10 cellular contexts compared by ENCODE assay signal in genomic region chr9:136143215-136144001, GRCh38. TPM values are rescaled to one million over a fixed set of nuclear protein-coding genes. Genes with fewer than 3 reads are reported as not detected.
DNase-seq lines count a peak whose midpoint lies in the region; ATAC-seq and TF ChIP-seq lines count a peak whose summit lies in the region.
"Had no signal": no experiment of that assay in that cellular context is flagged by ENCODE, and none has a peak within 500 bp of the region (broad histone marks: within the 10 kb centered on the region; RNA-seq: fewer than 3 reads in every experiment).

No MANE protein-coding gene starts in this region.

- no peaks in the 10 kb centered on the region for H3K36me3 Mint-ChIP-seq in activated CD8-positive, alpha-beta T cell treated with anti-CD3 and anti-CD28 coated beads for 36 hours (ENCODE audit: low read depth)
- H3K36me3 Mint-ChIP-seq in activated CD8-positive, alpha-beta T cell treated with anti-CD3 and anti-CD28 coated beads, Interleukin-2, amount 10 ng/mL, durations not matched to agents 7 days and 5 days (ENCODE audit: low read depth): no peaks in the 10 kb centered on the region
- H3K36me3 Mint-ChIP-seq in progenitor cell of endocrine pancreas (ENCODE audit: insufficient read depth): no peaks in the 10 kb centered on the region

- intact Hi-C loops in activated CD8-positive, alpha-beta T cell treated with anti-CD3 and anti-CD28 coated beads for 36 hours (cut with micrococcal nuclease): no loop called here

- peaks cover 10% of the 10 kb centered on the region for H3K27me3 Mint-ChIP-seq in activated CD8-positive, alpha-beta T cell treated with anti-CD3 and anti-CD28 coated beads for 36 hours
- no peaks in the 10 kb centered on the region for H3K27me3 Mint-ChIP-seq in activated CD8-positive, alpha-beta T cell treated with anti-CD3 and anti-CD28 coated beads, Interleukin-2, amount 10 ng/mL, durations not matched to agents 7 days and 5 days (ENCODE audit: low read depth)
- peaks cover 2% of the 10 kb centered on the region for H3K27me3 Mint-ChIP-seq in progenitor cell of endocrine pancreas

- no peaks in the 10 kb centered on the region for H3K9me3 Mint-ChIP-seq in activated CD8-positive, alpha-beta T cell treated with anti-CD3 and anti-CD28 coated beads for 36 hours
- H3K9me3 Mint-ChIP-seq in activated CD8-positive, alpha-beta T cell treated with anti-CD3 and anti-CD28 coated beads, Interleukin-2, amount 10 ng/mL, durations not matched to agents 7 days and 5 days (ENCODE audit: insufficient read depth): no peaks in the 10 kb centered on the region
- H3K9me3 Mint-ChIP-seq in progenitor cell of endocrine pancreas (ENCODE audit: low read depth): no peaks in the 10 kb centered on the region

- POLR2A ChIA-PET in activated CD8-positive, alpha-beta T cell treated with anti-CD3 and anti-CD28 coated beads for 36 hours (lab: Charles Lee): no interaction called here
- POLR2A ChIA-PET in activated CD8-positive, alpha-beta T cell treated with anti-CD3 and anti-CD28 coated beads, Interleukin-2, amount 10 ng/mL, durations not matched to agents 7 days and 5 days (lab: Charles Lee): no interaction called here

- peak; percentile 37 for DNase-seq in activated CD8-positive, alpha-beta T cell treated with anti-CD3 and anti-CD28 coated beads for 36 hours
- no peak for DNase-seq in activated CD8-positive, alpha-beta T cell treated with anti-CD3 and anti-CD28 coated beads, Interleukin-2, amount 10 ng/mL, durations not matched to agents 7 days and 5 days
- DNase-seq in NCI-H2171 (lab: John Stamatoyannopoulos, UW): peak; percentile 30
- DNase-seq in dermis microvascular lymphatic vessel endothelial cell (ENCODE audit: low read depth in 2 of 2): peak; percentile 26 to 68
- no peak for DNase-seq in progenitor cell of endocrine pancreas (ENCODE audit: low spot score, unreplicated experiment)
- DNase-seq: foreskin melanocyte; stimulated activated CD4-positive, alpha-beta T cell treated with anti-CD3 and anti-CD28 coated beads, Interleukin-15, amount 100 ng/mL, for 24 hours had no signal

- no peaks in the 10 kb centered on the region for H3K4me1 Mint-ChIP-seq in activated CD8-positive, alpha-beta T cell treated with anti-CD3 and anti-CD28 coated beads for 36 hours (ENCODE audit: low read depth)
- no peaks in the 10 kb centered on the region for H3K4me1 Mint-ChIP-seq in activated CD8-positive, alpha-beta T cell treated with anti-CD3 and anti-CD28 coated beads, Interleukin-2, amount 10 ng/mL, durations not matched to agents 7 days and 5 days (ENCODE audit: low read depth)
- H3K4me1 Mint-ChIP-seq in progenitor cell of endocrine pancreas (ENCODE audit: low read depth): peaks cover 2% of the 10 kb centered on the region

- no peak for TF ChIP-seq CTCF in activated CD8-positive, alpha-beta T cell treated with anti-CD3 and anti-CD28 coated beads for 36 hours (IDR thresholded peaks at IDR 0.05)
- peak; percentile 51 for TF ChIP-seq CTCF in progenitor cell of endocrine pancreas (IDR thresholded peaks at IDR 0.05; ENCODE audit: unreplicated experiment)

- CTCF ChIA-PET in activated CD8-positive, alpha-beta T cell treated with anti-CD3 and anti-CD28 coated beads for 36 hours (lab: Charles Lee): no interaction called here
- CTCF ChIA-PET in activated CD8-positive, alpha-beta T cell treated with anti-CD3 and anti-CD28 coated beads, Interleukin-2, amount 10 ng/mL, durations not matched to agents 7 days and 5 days (lab: Charles Lee): no interaction called here

- H3K4me3 Mint-ChIP-seq in activated CD8-positive, alpha-beta T cell treated with anti-CD3 and anti-CD28 coated beads for 36 hours: no peak overlapping the region
- no peak overlapping the region for H3K4me3 Mint-ChIP-seq in activated CD8-positive, alpha-beta T cell treated with anti-CD3 and anti-CD28 coated beads, Interleukin-2, amount 10 ng/mL, durations not matched to agents 7 days and 5 days
- no peak overlapping the region for H3K4me3 Mint-ChIP-seq in progenitor cell of endocrine pancreas (ENCODE audit: low read depth)

- H3K27ac Mint-ChIP-seq in activated CD8-positive, alpha-beta T cell treated with anti-CD3 and anti-CD28 coated beads for 36 hours: no peak overlapping the region
- H3K27ac Mint-ChIP-seq in activated CD8-positive, alpha-beta T cell treated with anti-CD3 and anti-CD28 coated beads, Interleukin-2, amount 10 ng/mL, durations not matched to agents 7 days and 5 days: no peak overlapping the region
- H3K27ac Mint-ChIP-seq in progenitor cell of endocrine pancreas: no peak overlapping the region

- ATAC-seq in activated CD8-positive, alpha-beta T cell treated with anti-CD3 and anti-CD28 coated beads for 36 hours: no peak
- no peak for ATAC-seq in activated CD8-positive, alpha-beta T cell treated with anti-CD3 and anti-CD28 coated beads, Interleukin-2, amount 10 ng/mL, durations not matched to agents 7 days and 5 days
- ATAC-seq in HG02973 (IDR thresholded peaks at IDR 0.05; ENCODE audit: unreplicated experiment) (no peak), GM21528 (IDR thresholded peaks at IDR 0.05; ENCODE audit: low FRiP score, unreplicated experiment) (no peak), GM18909 (IDR thresholded peaks at IDR 0.05; ENCODE audit: poor library complexity, unreplicated experiment) (no peak)

RNA-seq across cellular contexts. Expression of gene TMEM250, which starts 24.7 kb away (rescaled TPM):
- 10 to 100 TPM; 24.4 to 25.9 TPM for total RNA-seq in activated CD8-positive, alpha-beta T cell treated with anti-CD3 and anti-CD28 coated beads for 36 hours
- 10 to 100 TPM; 56.5 to 57.0 TPM for total RNA-seq in activated CD8-positive, alpha-beta T cell treated with anti-CD3 and anti-CD28 coated beads, Interleukin-2, amount 10 ng/mL, durations not matched to agents 7 days and 5 days
- total RNA-seq in dermis microvascular lymphatic vessel endothelial cell (40.2 and 57.1 TPM in 2 replicates), progenitor cell of endocrine pancreas (39.2 and 39.5 TPM in 2 replicates)

RNA-seq across cellular contexts. Expression of gene NACC2, which starts 48.3 kb away (rescaled TPM):
- total RNA-seq in activated CD8-positive, alpha-beta T cell treated with anti-CD3 and anti-CD28 coated beads for 36 hours: 1 to 10 TPM; 6.0 to 6.2 TPM
- 1 to 10 TPM; 5.6 to 6.4 TPM for total RNA-seq in activated CD8-positive, alpha-beta T cell treated with anti-CD3 and anti-CD28 coated beads, Interleukin-2, amount 10 ng/mL, durations not matched to agents 7 days and 5 days
- total RNA-seq in dermis microvascular lymphatic vessel endothelial cell: 12.2 and 16.2 TPM in 2 replicates
- total RNA-seq in progenitor cell of endocrine pancreas: 11.6 and 12.9 TPM in 2 replicates

Comparison
In these comparisons a context has a peak if more than half of its experiments do, and no peak if none do; other contexts are left out.
1. DNase-seq: peak in activated CD8-positive, alpha-beta T cell treated with anti-CD3 and anti-CD28 coated beads for 36 hours (single experiment), NCI-H2171 (single experiment) and dermis microvascular lymphatic vessel endothelial cell (2 of 2); none in activated CD8-positive, alpha-beta T cell treated with anti-CD3 and anti-CD28 coated beads, Interleukin-2, amount 10 ng/mL, durations not matched to agents 7 days and 5 days (single experiment) and progenitor cell of endocrine pancreas (single experiment).